Comparison of ENCODE assay signal across 18 cellular contexts in genomic region chr10:78288716-78289115, GRCh38.
"Had no signal": no experiment of that assay in that cellular context is flagged by ENCODE, and none has a peak within 500 bp of the region (broad histone marks: within the 10 kb centered on the region; RNA-seq: fewer than 3 reads in every experiment).

No MANE protein-coding gene starts in this region.

- H3K4me3 Mint-ChIP-seq: activated CD4-positive, alpha-beta memory T cell treated with anti-CD3 and anti-CD28 coated beads for 36 hours; activated naive CD4-positive, alpha-beta T cell treated with anti-CD3 and anti-CD28 coated beads, Interleukin-2, amount 10 ng/mL, durations not matched to agents 7 days and 5 days; endodermal cell; natural killer cell had no signal

- H3K27ac Mint-ChIP-seq: activated CD4-positive, alpha-beta memory T cell treated with anti-CD3 and anti-CD28 coated beads for 36 hours; activated naive CD4-positive, alpha-beta T cell treated with anti-CD3 and anti-CD28 coated beads, Interleukin-2, amount 10 ng/mL, durations not matched to agents 7 days and 5 days; endodermal cell; natural killer cell had no signal

- H3K9me3 Mint-ChIP-seq: activated CD4-positive, alpha-beta memory T cell treated with anti-CD3 and anti-CD28 coated beads for 36 hours; activated naive CD4-positive, alpha-beta T cell treated with anti-CD3 and anti-CD28 coated beads, Interleukin-2, amount 10 ng/mL, durations not matched to agents 7 days and 5 days; endodermal cell; natural killer cell had no signal

- DNase-seq: activated CD4-positive, alpha-beta memory T cell treated with anti-CD3 and anti-CD28 coated beads for 36 hours; activated CD4-positive, alpha-beta T cell treated with anti-CD3 and anti-CD28 coated beads for 48 hours; activated naive CD4-positive, alpha-beta T cell treated with anti-CD3 and anti-CD28 coated beads, Interleukin-2, amount 10 ng/mL, durations not matched to agents 7 days and 5 days; activated T-cell treated with anti-CD3 and anti-CD28 coated beads, Interleukin-2, amount 50 U/mL, for 48 hours; amygdala; cerebellar nuclear complex; cortex of kidney; endodermal cell; esophagus squamous epithelium; gastrocnemius medialis; hypothalamus; left ventricle myocardium inferior; midbrain; natural killer cell; ovary; stimulated activated CD4-positive, alpha-beta T cell treated with anti-CD3 and anti-CD28 coated beads, Interleukin-4, amount 100 ng/mL, for 24 hours; stimulated activated naive CD8-positive, alpha-beta T cell treated with anti-CD3 and anti-CD28 coated beads, Interleukin-15, Interleukin-2, amounts not matched to agents 100 U/mL and 50 U/mL, for 24 hours had no signal

- H3K4me1 Mint-ChIP-seq: activated naive CD4-positive, alpha-beta T cell treated with anti-CD3 and anti-CD28 coated beads, Interleukin-2, amount 10 ng/mL, durations not matched to agents 7 days and 5 days; natural killer cell had no signal

- ATAC-seq: gastrocnemius medialis; natural killer cell; stimulated activated naive CD8-positive, alpha-beta T cell treated with anti-CD3 and anti-CD28 coated beads, Interleukin-15, Interleukin-2, amounts not matched to agents 100 U/mL and 50 U/mL, for 24 hours; upper lobe of right lung had no signal

- H3K36me3 Mint-ChIP-seq: activated CD4-positive, alpha-beta memory T cell treated with anti-CD3 and anti-CD28 coated beads for 36 hours; activated naive CD4-positive, alpha-beta T cell treated with anti-CD3 and anti-CD28 coated beads, Interleukin-2, amount 10 ng/mL, durations not matched to agents 7 days and 5 days; natural killer cell had no signal
